In the genomic region with DNA sequence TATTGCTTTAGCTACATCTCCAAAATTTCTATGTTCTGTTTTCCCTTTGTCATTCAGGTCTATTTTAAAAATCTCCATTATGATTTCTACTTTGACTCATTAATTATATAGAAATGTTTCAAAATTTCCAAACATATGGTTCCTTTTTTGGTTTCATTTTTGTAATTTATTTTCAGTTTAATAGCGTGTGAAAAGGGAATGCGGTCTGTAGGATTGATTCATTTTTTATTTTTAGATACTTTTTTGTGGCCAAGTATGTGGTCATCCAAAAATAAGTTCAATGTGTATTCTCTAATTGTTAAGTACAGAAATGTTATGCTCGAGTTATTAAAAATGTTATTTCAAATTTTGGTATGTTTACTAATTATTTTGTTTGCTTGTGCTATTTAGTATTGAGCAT, we compare ENCODE assay signal across 14 cellular contexts.
DNase-seq lines count a peak whose midpoint lies in the region; ATAC-seq and TF ChIP-seq lines count a peak whose summit lies in the region.
"Had no signal": no experiment of that assay in that cellular context is flagged by ENCODE, and none has a peak within 500 bp of the region (broad histone marks: within the 10 kb centered on the region; RNA-seq: fewer than 3 reads in every experiment).

No MANE protein-coding gene starts in this region.

- peak; percentile 49 for ATAC-seq in GM21390 (IDR thresholded peaks at IDR 0.05; ENCODE audit: unreplicated experiment)
- ATAC-seq in HG03575 (IDR thresholded peaks at IDR 0.05; ENCODE audit: extremely low read depth, insufficient number of reproducible peaks, low FRiP score, unreplicated experiment) = peak; percentile 35
- no peak for ATAC-seq in GM19467 (IDR thresholded peaks at IDR 0.05; ENCODE audit: unreplicated experiment)
- ATAC-seq: CD8-positive, alpha-beta T cell had no signal

- H3K27me3 Mint-ChIP-seq in CD14-positive monocyte (ENCODE audit: low read depth in 3 of 3) = peaks cover 0 to 2% (median 1%) of the 10 kb centered on the region in 3 donors

- in situ Hi-C loops in GM13976 (cut with MboI; ENCODE audit: low sequenced_read_pairs, unreplicated experiment) = no loop called here

- H3K36me3 Mint-ChIP-seq in CD14-positive monocyte = no peaks in the 10 kb centered on the region
- H3K36me3 Mint-ChIP-seq: CD8-positive, alpha-beta T cell had no signal

- no peak for TF ChIP-seq CTCF in fibroblast of mammary gland (conservative IDR thresholded peaks at IDR 0.05; ENCODE audit: control insufficient read depth, insufficient read depth, low read depth, low read length)
- TF ChIP-seq CTCF in CD14-positive monocyte (IDR thresholded peaks at IDR 0.05) = no peak
- no peak for TF ChIP-seq CTCF in GM13976 (IDR thresholded peaks at IDR 0.05; ENCODE audit: borderline replicate concordance, control extremely low read depth, extremely low read depth, insufficient read depth, missing control alignments)

- H3K27ac Mint-ChIP-seq in CD14-positive monocyte = no peak overlapping the region
- H3K27ac Mint-ChIP-seq: CD8-positive, alpha-beta T cell had no signal

- no peak overlapping the region for H3K4me3 ChIP-seq in fibroblast of mammary gland (ENCODE audit: control insufficient read depth, low read depth, low read length)
- H3K4me3 ChIP-seq: sigmoid colon, vagina had no signal

- peaks cover 0 to 1% (median 0%) of the 10 kb centered on the region in 7 donors for H3K9me3 Mint-ChIP-seq in CD14-positive monocyte
- H3K9me3 Mint-ChIP-seq: CD8-positive, alpha-beta T cell had no signal

- intact Hi-C loops in CD14-positive monocyte (cut with micrococcal nuclease) = no loop called here

- DNase-seq in CD1c-positive myeloid dendritic cell (ENCODE audit: extremely low spot score) = peak; percentile 33
- peak; percentile 66 for DNase-seq in fibroblast of mammary gland (ENCODE audit: low read depth)
- DNase-seq in CD14-positive monocyte (ENCODE audit: low spot score) = no peak
- no peak for DNase-seq in nucleus accumbens (lab: John Stamatoyannopoulos, UW)
- no peak for DNase-seq in GM13976 (ENCODE audit: low spot score)
- DNase-seq: activated T-cell treated with anti-CD3 and anti-CD28 coated beads for 4 hours; CD8-positive, alpha-beta T cell; NCI-H226; RPMI8226; sigmoid colon had no signal

- H3K4me3 Mint-ChIP-seq in CD14-positive monocyte = no peak overlapping the region
- H3K4me3 Mint-ChIP-seq: CD8-positive, alpha-beta T cell had no signal

- H3K4me1 Mint-ChIP-seq in CD14-positive monocyte = peaks cover 7% of the 10 kb centered on the region

Comparison
In these comparisons a context has a peak if more than half of its experiments do, and no peak if none do; other contexts are left out.
1. DNase-seq: peak in CD1c-positive myeloid dendritic cell (single experiment) and fibroblast of mammary gland (single experiment); none in CD14-positive monocyte (single experiment), nucleus accumbens (0 of 56) and GM13976 (single experiment).